In the genomic region with DNA sequence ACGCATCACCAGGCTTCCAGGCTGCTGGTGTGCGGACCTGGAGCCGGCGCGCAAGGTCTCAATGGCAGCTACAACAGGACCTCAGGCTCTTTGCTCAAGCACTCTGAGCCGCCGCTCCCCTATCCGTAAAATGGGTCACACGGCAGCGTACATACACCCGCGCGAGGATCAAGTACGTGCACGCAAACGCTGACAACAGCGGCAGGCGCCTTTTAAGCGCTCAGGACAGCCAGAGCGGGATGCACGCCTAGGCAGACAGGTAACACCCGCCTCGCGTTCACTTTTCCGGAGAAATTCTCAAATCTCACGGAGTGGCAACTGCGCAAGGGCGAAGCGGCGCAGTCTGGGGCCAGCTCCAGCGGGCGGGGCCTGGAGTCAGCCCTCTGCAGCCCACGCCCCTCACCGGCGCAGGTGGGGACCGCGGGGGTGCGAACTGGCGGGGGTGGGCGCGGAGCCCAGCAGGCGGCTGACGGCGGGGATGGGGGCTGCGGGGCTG, we compare ENCODE assay signal across 8 cellular contexts. TPM values are rescaled to one million over a fixed set of nuclear protein-coding genes. Genes with fewer than 3 reads are reported as not detected.
A peak's percentile ranks its signal among the peaks of the same experiment; 100 is the strongest.
DNase-seq lines count a peak whose midpoint lies in the region; ATAC-seq, FAIRE-seq and TF ChIP-seq lines count a peak whose summit lies in the region.

No MANE protein-coding gene starts in this region.

- H3K27ac ChIP-seq in H1 (ENCODE audit: low read depth, low read length) (peak overlapping the region; percentile 23; the same call in 1 of the 2 replicates), mucosa of rectum (ENCODE audit: low read depth in 2 of 2, low read length in 2 of 2) (peak overlapping the region; percentile 76 to 87)

- 5% methylated on average over 25 of the region's 45 CpGs; no CpG with 5 or more reads in 1 of the 2 experiments for WGBS in H1 (ENCODE audit: extremely low coverage in 1 of 2, insufficient coverage in 1 of 2, insufficient read length in 1 of 2, insufficient replicate concordance in 2 of 2, low coverage in 1 of 2, low lambda C conversion rate in 2 of 2, missing lambda C conversion rate in 1 of 2), 2 experiments

- no peak for TF ChIP-seq RAD21 in H1 (IDR thresholded peaks at IDR 0.05 in 1 of 2, conservative IDR thresholded peaks at IDR 0.05 in 1 of 2; ENCODE audit: low read depth in 2 of 2, low read length in 2 of 2)

- peak overlapping the region; percentile 73 for H4K8ac ChIP-seq in H1 (ENCODE audit: extremely low read depth, insufficient read depth, low read length)

- peak overlapping the region; percentile 93; the same call in 1 of the 2 replicates for H2BK5ac ChIP-seq in H1 (ENCODE audit: low read depth, low read length)

- H3K36me3 ChIP-seq in H1 (ENCODE audit: control insufficient read depth in 2 of 4, insufficient read depth in 4 of 4, low read length in 3 of 4) (peaks cover 0 to 6% (median 0%) of the 10 kb centered on the region in 4 experiments; a peak in 1 of 8 replicates), mucosa of rectum (ENCODE audit: control insufficient read depth in 2 of 2, insufficient read depth in 2 of 2, low read length in 2 of 2) (no peaks in the 10 kb centered on the region)

- H2BK15ac ChIP-seq in H1 (ENCODE audit: low read length): no peak overlapping the region

- H3K4me1 ChIP-seq in H1 (replicated peaks in 1 of 4; ENCODE audit: control insufficient read depth in 3 of 4, insufficient read depth in 4 of 4, low read length in 3 of 4): peaks cover 0 to 4% (median 1%) of the 10 kb centered on the region in 4 experiments; a peak in 4 of 7 replicates
- peaks cover 10 to 14% of the 10 kb centered on the region in 2 donors for H3K4me1 ChIP-seq in mucosa of rectum (ENCODE audit: control insufficient read depth in 2 of 2, insufficient read depth in 2 of 2, low read length in 2 of 2)

- no peak overlapping the region for H3K23ac ChIP-seq in H1 (ENCODE audit: insufficient read length)

- H4K20me1 ChIP-seq in H1 (replicated peaks in 1 of 2; ENCODE audit: control insufficient read depth in 1 of 2, insufficient read depth in 2 of 2, low read length in 2 of 2): peaks cover 1 to 2% of the 10 kb centered on the region in 2 experiments

- no peaks in the 10 kb centered on the region for H3K27me3 ChIP-seq in H1 (replicated peaks in 1 of 4; ENCODE audit: control insufficient read depth in 3 of 4, extremely low read depth in 1 of 4, insufficient read depth in 3 of 4, low read length in 3 of 4)
- H3K27me3 ChIP-seq in mucosa of rectum (ENCODE audit: control insufficient read depth in 2 of 2, insufficient read depth in 2 of 2, low read length in 2 of 2): no peaks in the 10 kb centered on the region

- H2BK20ac ChIP-seq in H1 (ENCODE audit: low read length): no peak overlapping the region

- CTCF ChIA-PET in H1 (lab: Charles Lee; ENCODE audit: partially characterized antibody): interaction anchor here (0.7 to 4.0 kb wide), 16 partner anchors 10 to 690 kb away, joined by 3 to 18 read pairs (median 4); no protein-coding TSS in a partner anchor

- peak overlapping the region in 3 of 4 experiments; percentile 60 to 77 (median 61); a peak in 5 of 7 replicates for H3K9ac ChIP-seq in H1 (replicated peaks in 1 of 4; ENCODE audit: extremely low read depth in 1 of 4, low read depth in 3 of 4, low read length in 3 of 4)
- peak overlapping the region; percentile 70 to 72 for H3K9ac ChIP-seq in mucosa of rectum (ENCODE audit: low read depth in 1 of 2, low read length in 2 of 2)

- H3K79me1 ChIP-seq in H1 (ENCODE audit: low read depth, low read length): peaks cover 24% of the 10 kb centered on the region

- no peak for TF ChIP-seq EP300 in H1 (IDR thresholded peaks at IDR 0.05; ENCODE audit: borderline replicate concordance in 1 of 2, low read depth in 2 of 2, low read length in 2 of 2)

- H2BK12ac ChIP-seq in H1 (ENCODE audit: low read depth, low read length): no peak overlapping the region

- no peak overlapping the region for H4K91ac ChIP-seq in H1 (replicated peaks; ENCODE audit: insufficient read length, low read length)

- H3K4me2 ChIP-seq in H1 (ENCODE audit: insufficient read depth in 1 of 2, low read depth in 2 of 2, low read length in 2 of 2): peak overlapping the region; percentile 65 to 83

- H2AFZ ChIP-seq in H1 (ENCODE audit: low read length): no peak overlapping the region

- H3K18ac ChIP-seq in H1 (ENCODE audit: extremely low read depth, low read length): peak overlapping the region; percentile 73; the same call in 1 of the 2 replicates

- no peak for TF ChIP-seq POLR2A in H1 (IDR thresholded peaks at IDR 0.05; ENCODE audit: control extremely low read depth in 1 of 2, low read depth in 2 of 2, low read length in 2 of 2)

- H2AK5ac ChIP-seq in H1 (ENCODE audit: low read depth, low read length): no peak overlapping the region

- peaks cover 7% of the 10 kb centered on the region for H3K23me2 ChIP-seq in H1 (ENCODE audit: low read depth, low read length)

- peak overlapping the region; percentile 65 for H4K5ac ChIP-seq in H1 (ENCODE audit: insufficient read length, low read depth, low read length)

- POLR2A ChIA-PET in H1 (lab: Charles Lee; ENCODE audit: partially characterized antibody): interaction anchor here (0.7 to 1.9 kb wide), 6 partner anchors 8 to 75 kb away, joined by 3 to 8 read pairs (median 4); no protein-coding TSS in a partner anchor

- no peak overlapping the region for H2BK120ac ChIP-seq in H1 (replicated peaks; ENCODE audit: low read depth, low read length)

- peak; percentile 14 for DNase-seq in SIG-M5 treated with dmso at 0.1 percent for 504 hours (lab: John Stamatoyannopoulos, UW; ENCODE audit: unreplicated experiment)
- DNase-seq in SIG-M5 (lab: John Stamatoyannopoulos, UW): no peak
- peak; percentile 19 for DNase-seq in NCI-H524 treated with DMSO at 0.1 percent for 48 hours (lab: John Stamatoyannopoulos, UW)
- peak; percentile 88 for DNase-seq in activated CD8-positive, alpha-beta memory T cell treated with anti-CD3 and anti-CD28 coated beads for 24 hours
- DNase-seq in H1 (ENCODE audit: low read depth in 1 of 2, low spot score in 2 of 2): peak in 1 of 2 experiments; percentile 86
- DNase-seq in stimulated activated CD8-positive, alpha-beta memory T cell treated with anti-CD3 and anti-CD28 coated beads, Interleukin-2, amount 100 ng/mL, for 48 hours (ENCODE audit: low read depth in 2 of 2): peak; percentile 51 to 60

- peak; percentile 47 for ATAC-seq in HG03039 (IDR thresholded peaks at IDR 0.05; ENCODE audit: unreplicated experiment)

- H3K9me3 ChIP-seq in H1 (ENCODE audit: insufficient read depth in 2 of 2, low read depth in 1 of 2, low read length in 1 of 2): no peaks in the 10 kb centered on the region
- no peaks in the 10 kb centered on the region for H3K9me3 ChIP-seq in mucosa of rectum (ENCODE audit: control insufficient read depth in 2 of 2, low read length in 2 of 2)

- H3K4ac ChIP-seq in H1 (replicated peaks; ENCODE audit: insufficient read length, low read depth, low read length): no peak overlapping the region

- no peak for TF ChIP-seq CTCF in H1 (IDR thresholded peaks at IDR 0.05; ENCODE audit: control extremely low read depth in 1 of 3, insufficient read depth in 1 of 3, low read depth in 1 of 3, low read length in 3 of 3)

- FAIRE-seq in H1 (lab: Jason Lieb, UNC): no peak

- peaks cover 9 to 54% of the 10 kb centered on the region in 2 experiments for H3K79me2 ChIP-seq in H1 (ENCODE audit: control insufficient read depth in 1 of 2, insufficient read depth in 2 of 2, low read length in 2 of 2)

- H3K56ac ChIP-seq in H1 (replicated peaks; ENCODE audit: insufficient read length, low read depth, low read length): peak overlapping the region; percentile 40

- peak overlapping the region; percentile 71 to 93 (median 88) for H3K4me3 ChIP-seq in H1 (ENCODE audit: extremely low read depth in 1 of 4, insufficient read depth in 2 of 4, low read depth in 3 of 4, low read length in 4 of 4)
- H3K4me3 ChIP-seq in mucosa of rectum (ENCODE audit: low read length in 2 of 2): peak overlapping the region; percentile 71 to 91

- H3K14ac ChIP-seq in H1 (ENCODE audit: insufficient read length): no peak overlapping the region

TF ChIP-seq in H1, 55 proteins besides CTCF, POLR2A, EP300 and RAD21 (continues in another document):
- no peak for TF ChIP-seq KDM5A (IDR thresholded peaks at IDR 0.05; ENCODE audit: low read length)
- TF ChIP-seq EZH2 (IDR thresholded peaks at IDR 0.05; ENCODE audit: low read depth, low read length, severe bottlenecking): no peak
- TF ChIP-seq TBP (IDR thresholded peaks at IDR 0.05; ENCODE audit: low read depth, low read length): no peak
- no peak for TF ChIP-seq RBBP5 (IDR thresholded peaks at IDR 0.05; ENCODE audit: borderline replicate concordance, low read depth, low read length)
- TF ChIP-seq CBX8 (IDR thresholded peaks at IDR 0.05; ENCODE audit: borderline replicate concordance, low read depth, low read length): no peak
- TF ChIP-seq TAF1 (IDR thresholded peaks at IDR 0.05; ENCODE audit: low read depth, low read length): no peak
- no peak for TF ChIP-seq ZNF274 (IDR thresholded peaks at IDR 0.05; ENCODE audit: borderline replicate concordance, extremely low read depth, low read length)
- TF ChIP-seq KDM1A (IDR thresholded peaks at IDR 0.05; ENCODE audit: borderline replicate concordance, low read length): peak; percentile 69; the same call in 1 of the 2 replicates
- TF ChIP-seq BCL11A (IDR thresholded peaks at IDR 0.05; ENCODE audit: low read depth in 2 of 2, low read length in 2 of 2): no peak

RNA-seq across cellular contexts. Expression of a gene that starts 0.5 kb away (rescaled TPM):
- total RNA-seq in H1 (2021; fragmentation: NEBNext Ultra II Directional; extraction: Animal tissue kit (Norgen Biotek cat#: 25700)): 44.2 and 44.4 TPM in 2 replicates
- 23.2 and 25.5 TPM in 2 replicates for polyA plus RNA-seq in H1 (2011; rRNA removed)
- polyA plus RNA-seq in H1 (2011; cell fraction: cytosol; rRNA removed): 28.3 TPM
- polyA plus RNA-seq in H1 (2011; cell fraction: nucleus; rRNA removed): 27.7 TPM
- 30.1 to 41.3 TPM (median 33.8 TPM) in 4 replicates for polyA plus RNA-seq in H1 (2012, experiment 1 of 2)
- polyA plus RNA-seq in H1 (2012, experiment 2 of 2): 2.3 TPM
- polyA plus RNA-seq in H1 (2013, experiment 1 of 2): 26.5 TPM
- polyA plus RNA-seq in H1 (2013, experiment 2 of 2): 25.7 TPM
- polyA minus RNA-seq in H1 (2011; rRNA and poly(A)+ RNA removed): 78.4 and 86.5 TPM in 2 replicates
- 32.3 TPM for polyA minus RNA-seq in H1 (2011; cell fraction: cytosol; rRNA and poly(A)+ RNA removed)
- 61.7 TPM for polyA minus RNA-seq in H1 (2011; cell fraction: nucleus; rRNA and poly(A)+ RNA removed)

RNA-seq across cellular contexts. Expression of a gene that starts 35.5 kb away (rescaled TPM):
- 0.48 and 0.75 TPM in 2 replicates for total RNA-seq in H1 (2021; fragmentation: NEBNext Ultra II Directional; extraction: Animal tissue kit (Norgen Biotek cat#: 25700))
- 1.1 TPM in 2 replicates for polyA plus RNA-seq in H1 (2011; rRNA removed)
- polyA plus RNA-seq in H1 (2011; cell fraction: cytosol; rRNA removed): 0.63 TPM
- polyA plus RNA-seq in H1 (2011; cell fraction: nucleus; rRNA removed): 1.6 TPM
- 0.37 to 0.61 TPM (median 0.52 TPM) in 4 replicates for polyA plus RNA-seq in H1 (2012, experiment 1 of 2)
- polyA plus RNA-seq in H1 (2012, experiment 2 of 2): 0.45 TPM
- polyA plus RNA-seq in H1 (2013, experiment 1 of 2): 0.49 TPM
- 0.29 TPM for polyA plus RNA-seq in H1 (2013, experiment 2 of 2)
- polyA minus RNA-seq in H1 (2011; rRNA and poly(A)+ RNA removed): 1.2 TPM in 1 of 2 replicates, not detected in the other
- polyA minus RNA-seq in H1 (2011; cell fraction: cytosol; rRNA and poly(A)+ RNA removed): 1.2 TPM
- polyA minus RNA-seq in H1 (2011; cell fraction: nucleus; rRNA and poly(A)+ RNA removed): 8.5 TPM
